In genomic region chr16:84881702-84882521, GRCh38 we compare ENCODE assay signal across 13 cellular contexts.
DNase-seq lines count a peak whose midpoint lies in the region; ATAC-seq and TF ChIP-seq lines count a peak whose summit lies in the region.
"Had no signal": no experiment of that assay in that cellular context is flagged by ENCODE, and none has a peak within 500 bp of the region (broad histone marks: within the 10 kb centered on the region; RNA-seq: fewer than 3 reads in every experiment).

No MANE protein-coding gene starts in this region.

- H3K4me3 ChIP-seq in adipocyte (ENCODE audit: low read length) (no peak overlapping the region), stomach (no peak overlapping the region), neuronal stem cell (ENCODE audit: low read length in 2 of 2) (no peak overlapping the region)

- no peaks in the 10 kb centered on the region for H3K9me3 ChIP-seq in adipocyte (ENCODE audit: control insufficient read depth, low read length)
- no peaks in the 10 kb centered on the region for H3K9me3 ChIP-seq in stomach
- H3K9me3 ChIP-seq in neuronal stem cell (replicated peaks in 1 of 2; ENCODE audit: control insufficient read depth in 2 of 2, insufficient read depth in 1 of 2, low read depth in 1 of 2, low read length in 2 of 2): peaks cover 0 to 2% of the 10 kb centered on the region in 2 donors

- POLR2A ChIA-PET in activated CD8-positive, alpha-beta T cell treated with anti-CD3 and anti-CD28 coated beads, Interleukin-2, amount 10 ng/mL, durations not matched to agents 7 days and 5 days (lab: Charles Lee): no interaction called here

- H3K27me3 ChIP-seq in adipocyte (replicated peaks; ENCODE audit: control insufficient read depth, insufficient read depth, low read length): no peaks in the 10 kb centered on the region
- no peaks in the 10 kb centered on the region for H3K27me3 ChIP-seq in stomach
- no peaks in the 10 kb centered on the region for H3K27me3 ChIP-seq in neuronal stem cell (ENCODE audit: control insufficient read depth in 3 of 3, insufficient read depth in 3 of 3, low read depth in 1 of 3, low read length in 3 of 3)

- H2BK15ac ChIP-seq in neuronal stem cell (ENCODE audit: low read length): no peak overlapping the region

- H3K4me3 Mint-ChIP-seq in activated CD8-positive, alpha-beta T cell treated with anti-CD3 and anti-CD28 coated beads, Interleukin-2, amount 10 ng/mL, durations not matched to agents 7 days and 5 days: no peak overlapping the region
- H3K4me3 Mint-ChIP-seq: central memory CD8-positive, alpha-beta T cell; T-cell had no signal

- no peak overlapping the region for H3K4me2 ChIP-seq in neuronal stem cell (ENCODE audit: insufficient read depth, low read length, poor library complexity, severe bottlenecking)
- H3K4me2 ChIP-seq: KMS-11 had no signal

- CTCF ChIA-PET in activated CD8-positive, alpha-beta T cell treated with anti-CD3 and anti-CD28 coated beads, Interleukin-2, amount 10 ng/mL, durations not matched to agents 7 days and 5 days (lab: Charles Lee): interaction anchor here (2.7 kb wide), 1 partner anchor 89 kb away, joined by 9 read pairs; no protein-coding TSS in a partner anchor

- no peaks in the 10 kb centered on the region for H3K79me1 ChIP-seq in neuronal stem cell (ENCODE audit: low read depth, low read length)

- peak overlapping the region; percentile 61 for H3K9ac ChIP-seq in adipocyte (ENCODE audit: low read length)
- no peak overlapping the region for H3K9ac ChIP-seq in neuronal stem cell (ENCODE audit: low read depth, low read length, poor library complexity)
- H3K9ac ChIP-seq: KMS-11, parathyroid adenoma had no signal

- no peak for TF ChIP-seq CTCF in stomach (IDR thresholded peaks at IDR 0.05)

- WGBS in stomach, 5 donors: 67 to 91% (median 79%) methylated on average over 8 of the region's 8 CpGs
- no CpG with 5 or more reads among the region's 8 CpGs for WGBS in neuronal stem cell (ENCODE audit: extremely low coverage in 2 of 2, insufficient read length in 2 of 2, insufficient replicate concordance in 1 of 2), 2 donors

- TF ChIP-seq EP300 in stomach (IDR thresholded peaks at IDR 0.05): no peak

- no peak overlapping the region for H3K18ac ChIP-seq in neuronal stem cell (ENCODE audit: low read length)

- no peaks in the 10 kb centered on the region for H3K4me1 Mint-ChIP-seq in activated CD8-positive, alpha-beta T cell treated with anti-CD3 and anti-CD28 coated beads, Interleukin-2, amount 10 ng/mL, durations not matched to agents 7 days and 5 days (ENCODE audit: low read depth)
- H3K4me1 Mint-ChIP-seq: central memory CD8-positive, alpha-beta T cell had no signal

- no peak overlapping the region for H2AK5ac ChIP-seq in neuronal stem cell (ENCODE audit: low read depth, low read length)

- no peak overlapping the region for H3K27ac Mint-ChIP-seq in activated CD8-positive, alpha-beta T cell treated with anti-CD3 and anti-CD28 coated beads, Interleukin-2, amount 10 ng/mL, durations not matched to agents 7 days and 5 days
- H3K27ac Mint-ChIP-seq: T-cell had no signal

- no peak overlapping the region for H2BK12ac ChIP-seq in neuronal stem cell (ENCODE audit: low read length)

- intact Hi-C loops in left ventricle myocardium superior (cut with micrococcal nuclease): no loop called here
- intact Hi-C loops in stomach (cut with DNase I; ENCODE audit: low total_unique reads): no loop called here

- H3K23ac ChIP-seq in neuronal stem cell (ENCODE audit: low read depth, low read length, poor library complexity): no peak overlapping the region

- no peak overlapping the region for H4K91ac ChIP-seq in neuronal stem cell (ENCODE audit: low read depth, low read length, poor library complexity)

- no peaks in the 10 kb centered on the region for H3K36me3 Mint-ChIP-seq in activated CD8-positive, alpha-beta T cell treated with anti-CD3 and anti-CD28 coated beads, Interleukin-2, amount 10 ng/mL, durations not matched to agents 7 days and 5 days (ENCODE audit: low read depth)

- H4K8ac ChIP-seq in neuronal stem cell (ENCODE audit: low read depth, low read length): no peak overlapping the region

- H3K4ac ChIP-seq in neuronal stem cell (ENCODE audit: low read length): no peak overlapping the region

- peak; percentile 54 for ATAC-seq in left ventricle myocardium superior
- no peak for ATAC-seq in activated CD8-positive, alpha-beta T cell treated with anti-CD3 and anti-CD28 coated beads, Interleukin-2, amount 10 ng/mL, durations not matched to agents 7 days and 5 days
- no peak for ATAC-seq in HG03095 (IDR thresholded peaks at IDR 0.05; ENCODE audit: unreplicated experiment)
- ATAC-seq: T-cell had no signal

- no peak overlapping the region for H2BK5ac ChIP-seq in neuronal stem cell (ENCODE audit: low read length)

- no peak overlapping the region for H2BK120ac ChIP-seq in neuronal stem cell (ENCODE audit: low read depth, low read length)

- H3K36me3 ChIP-seq in adipocyte (ENCODE audit: control insufficient read depth, insufficient read depth, low read length, severe bottlenecking) (peaks cover 41% of the 10 kb centered on the region), stomach (peaks cover 20 to 88% (median 65%) of the 10 kb centered on the region in 4 donors), neuronal stem cell (replicated peaks in 1 of 2; ENCODE audit: control insufficient read depth in 2 of 2, insufficient read depth in 2 of 2, low read length in 2 of 2) (no peaks in the 10 kb centered on the region)

- peaks cover 16% of the 10 kb centered on the region for H3K27me3 Mint-ChIP-seq in activated CD8-positive, alpha-beta T cell treated with anti-CD3 and anti-CD28 coated beads, Interleukin-2, amount 10 ng/mL, durations not matched to agents 7 days and 5 days (ENCODE audit: low read depth)

- peaks cover 21% of the 10 kb centered on the region for H3K4me1 ChIP-seq in adipocyte (ENCODE audit: control insufficient read depth, insufficient read depth, low read length)
- peaks cover 8 to 60% (median 16%) of the 10 kb centered on the region in 4 donors for H3K4me1 ChIP-seq in stomach
- H3K4me1 ChIP-seq in neuronal stem cell (ENCODE audit: control insufficient read depth in 2 of 2, insufficient read depth in 1 of 2, low read depth in 1 of 2, low read length in 2 of 2): peaks cover 10 to 12% of the 10 kb centered on the region in 2 donors

- H2AFZ ChIP-seq in neuronal stem cell (ENCODE audit: low read length): no peak overlapping the region
- H2AFZ ChIP-seq: parathyroid adenoma had no signal

- no peak for TF ChIP-seq POLR2A in stomach (IDR thresholded peaks at IDR 0.05)

- DNase-seq in HCEC 1CT (peak; percentile 95), adipocyte (ENCODE audit: low read depth) (peak; percentile 90), left ventricle myocardium superior (no peak), stomach (no peak), cerebellum (ENCODE audit: low spot score) (no peak), neuronal stem cell (ENCODE audit: low spot score) (no peak)
- no peak for DNase-seq in activated CD8-positive, alpha-beta T cell treated with anti-CD3 and anti-CD28 coated beads, Interleukin-2, amount 10 ng/mL, durations not matched to agents 7 days and 5 days
- DNase-seq: NCI-H446 treated with DMSO at 0.1 percent for 48 hours, T-cell had no signal

- H3K27ac ChIP-seq in stomach (peak overlapping the region in 4 of 5 donors; percentile 39 to 79 (median 51)), neuronal stem cell (replicated peaks; ENCODE audit: low read length) (no peak overlapping the region)
- H3K27ac ChIP-seq: KMS-11, parathyroid adenoma had no signal

- no peaks in the 10 kb centered on the region for H3K9me3 Mint-ChIP-seq in activated CD8-positive, alpha-beta T cell treated with anti-CD3 and anti-CD28 coated beads, Interleukin-2, amount 10 ng/mL, durations not matched to agents 7 days and 5 days (ENCODE audit: insufficient read depth)
- H3K9me3 Mint-ChIP-seq: central memory CD8-positive, alpha-beta T cell had no signal

- H3K14ac ChIP-seq in neuronal stem cell (ENCODE audit: low read length): no peak overlapping the region

Comparison
In these comparisons a context has a peak if more than half of its experiments do, and no peak if none do; other contexts are left out.
1. DNase-seq: peak in HCEC 1CT (single experiment) and adipocyte (single experiment); none in left ventricle myocardium superior (single experiment), stomach (single experiment), activated CD8-positive, alpha-beta T cell treated with anti-CD3 and anti-CD28 coated beads, Interleukin-2, amount 10 ng/mL, durations not matched to agents 7 days and 5 days (single experiment), cerebellum (single experiment) and neuronal stem cell (single experiment).